1 cellular context compared by ENCODE assay signal in genomic region chr4:4524364-4524763, GRCh38.
TF ChIP-seq lines count a peak whose summit lies in the region.

No MANE protein-coding gene starts in this region.

TF ChIP-seq in H1, 55 proteins besides CTCF, POLR2A, EP300 and RAD21 (continued from another document):
- TF ChIP-seq ATF2 (IDR thresholded peaks at IDR 0.05; ENCODE audit: low read length) = no peak
- no peak for TF ChIP-seq CBX5 (IDR thresholded peaks at IDR 0.05; ENCODE audit: low read depth, low read length)
